8 cellular contexts compared by ENCODE assay signal in genomic region chr7:148699024-148699771, GRCh38. TPM values are rescaled to one million over a fixed set of nuclear protein-coding genes. Genes with fewer than 3 reads are reported as not detected.
DNase-seq lines count a peak whose midpoint lies in the region; ATAC-seq and TF ChIP-seq lines count a peak whose summit lies in the region.

No MANE protein-coding gene starts in this region.

- H3K9ac ChIP-seq in BLaER1, result peak overlapping the region; percentile 100

- CTCF ChIA-PET in activated naive CD4-positive, alpha-beta T cell treated with anti-CD3 and anti-CD28 coated beads, Interleukin-2, amount 10 ng/mL, durations not matched to agents 7 days and 5 days (lab: Charles Lee), result interaction anchor here (0.6 to 1.7 kb wide), 4 partner anchors 16 to 284 kb away, joined by 3 to 5 read pairs (median 4); no protein-coding TSS in a partner anchor

- H3K27ac ChIP-seq in BLaER1 (peak overlapping the region; percentile 100), cardiac muscle cell (peak overlapping the region; percentile 99)

- H3K27me3 ChIP-seq in BLaER1, result no peaks in the 10 kb centered on the region
- H3K27me3 ChIP-seq in cardiac muscle cell, result no peaks in the 10 kb centered on the region

- ATAC-seq in GM18907 (IDR thresholded peaks at IDR 0.05; ENCODE audit: unreplicated experiment) (peak; percentile 44), HG03095 (IDR thresholded peaks at IDR 0.05; ENCODE audit: unreplicated experiment) (peak; percentile 32)

- H3K9me3 ChIP-seq in BLaER1, result no peaks in the 10 kb centered on the region
- no peaks in the 10 kb centered on the region for H3K9me3 ChIP-seq in cardiac muscle cell (ENCODE audit: low read depth)

- TF ChIP-seq CTCF in cardiac muscle cell (IDR thresholded peaks at IDR 0.05; ENCODE audit: low read depth, low read length), result no peak
- TF ChIP-seq CTCF in progenitor cell of endocrine pancreas (IDR thresholded peaks at IDR 0.05; ENCODE audit: unreplicated experiment), result no peak

- peaks cover 49% of the 10 kb centered on the region for H4K20me1 ChIP-seq in BLaER1

- H3K4me3 ChIP-seq in BLaER1 (peak overlapping the region; percentile 97), cardiac muscle cell (peak overlapping the region; percentile 64)

- peak; percentile 52 for DNase-seq in RPMI7951 (ENCODE audit: low read depth)
- DNase-seq in activated naive CD4-positive, alpha-beta T cell treated with anti-CD3 and anti-CD28 coated beads, Interleukin-2, amount 10 ng/mL, durations not matched to agents 7 days and 5 days, result peak; percentile 77
- DNase-seq in cardiac muscle cell (ENCODE audit: low read depth in 1 of 2, low spot score in 1 of 2), result peak; percentile 73 to 78
- peak; percentile 30 for DNase-seq in progenitor cell of endocrine pancreas (ENCODE audit: low spot score, unreplicated experiment)
- no peak for DNase-seq in middle frontal gyrus (ENCODE audit: extremely low spot score, low spot score)

- peak overlapping the region; percentile 87 for H3K4me2 ChIP-seq in BLaER1

- H3K4me3 Mint-ChIP-seq in activated naive CD4-positive, alpha-beta T cell treated with anti-CD3 and anti-CD28 coated beads, Interleukin-2, amount 10 ng/mL, durations not matched to agents 7 days and 5 days, result peak overlapping the region; percentile 87
- peak overlapping the region; percentile 92 for H3K4me3 Mint-ChIP-seq in progenitor cell of endocrine pancreas (ENCODE audit: low read depth)

- H3K36me3 Mint-ChIP-seq in activated naive CD4-positive, alpha-beta T cell treated with anti-CD3 and anti-CD28 coated beads, Interleukin-2, amount 10 ng/mL, durations not matched to agents 7 days and 5 days, result peaks cover 4% of the 10 kb centered on the region
- H3K36me3 Mint-ChIP-seq in progenitor cell of endocrine pancreas (ENCODE audit: insufficient read depth), result no peaks in the 10 kb centered on the region

- H3K4me1 Mint-ChIP-seq in activated naive CD4-positive, alpha-beta T cell treated with anti-CD3 and anti-CD28 coated beads, Interleukin-2, amount 10 ng/mL, durations not matched to agents 7 days and 5 days, result peaks cover 47% of the 10 kb centered on the region
- H3K4me1 Mint-ChIP-seq in progenitor cell of endocrine pancreas (ENCODE audit: low read depth), result peaks cover 42% of the 10 kb centered on the region

- H3K27ac Mint-ChIP-seq in activated naive CD4-positive, alpha-beta T cell treated with anti-CD3 and anti-CD28 coated beads, Interleukin-2, amount 10 ng/mL, durations not matched to agents 7 days and 5 days, result peak overlapping the region; percentile 85
- H3K27ac Mint-ChIP-seq in progenitor cell of endocrine pancreas, result peak overlapping the region; percentile 96

- peaks cover 13% of the 10 kb centered on the region for H3K27me3 Mint-ChIP-seq in activated naive CD4-positive, alpha-beta T cell treated with anti-CD3 and anti-CD28 coated beads, Interleukin-2, amount 10 ng/mL, durations not matched to agents 7 days and 5 days
- peaks cover 6% of the 10 kb centered on the region for H3K27me3 Mint-ChIP-seq in progenitor cell of endocrine pancreas

- H3K36me3 ChIP-seq in BLaER1 (no peaks in the 10 kb centered on the region), cardiac muscle cell (no peaks in the 10 kb centered on the region)

- H3K4me1 ChIP-seq in BLaER1 (peaks cover 54% of the 10 kb centered on the region), cardiac muscle cell (ENCODE audit: low read depth) (peaks cover 19% of the 10 kb centered on the region)

- H3K9me3 Mint-ChIP-seq in activated naive CD4-positive, alpha-beta T cell treated with anti-CD3 and anti-CD28 coated beads, Interleukin-2, amount 10 ng/mL, durations not matched to agents 7 days and 5 days, result no peaks in the 10 kb centered on the region
- no peaks in the 10 kb centered on the region for H3K9me3 Mint-ChIP-seq in progenitor cell of endocrine pancreas (ENCODE audit: low read depth)

RNA-seq across cellular contexts. Expression of gene CUL1, which starts 0.5 kb away (rescaled TPM):
- total RNA-seq in RPMI7951 (2014; rRNA removed; shearing (Covaris generic)), result 56.3 and 65.1 TPM in 2 replicates
- total RNA-seq in cardiac muscle cell, result 58.8 and 59.0 TPM in 2 replicates
- polyA plus RNA-seq in cardiac muscle cell, result 71.6 and 97.0 TPM in 2 replicates
- total RNA-seq in progenitor cell of endocrine pancreas, result 58.8 and 58.9 TPM in 2 replicates
